In genomic region chr6:24809728-24810127, GRCh38 we compare ENCODE assay signal across 26 cellular contexts. TPM values are rescaled to one million over a fixed set of nuclear protein-coding genes. Genes with fewer than 3 reads are reported as not detected.
"Had no signal": no experiment of that assay in that cellular context is flagged by ENCODE, and none has a peak within 500 bp of the region (broad histone marks: within the 10 kb centered on the region; RNA-seq: fewer than 3 reads in every experiment).

No MANE protein-coding gene starts in this region.

- H3K4me1 Mint-ChIP-seq: endodermal cell had no signal

- DNase-seq: activated CD4-positive, alpha-beta T cell treated with anti-CD3 and anti-CD28 coated beads for 4 hours; activated CD4-positive, alpha-beta T cell treated with anti-CD3 and anti-CD28 coated beads, Interleukin-2, amount 50 U/mL, for 48 hours; activated CD4-positive, CD25-positive, alpha-beta regulatory T cell; amygdala; cerebellar nuclear complex; endodermal cell; esophagus squamous epithelium; gastrocnemius medialis; left colon; lower lobe of right lung; mesendoderm; mucosa of descending colon; retina; SJCRH30; stimulated activated CD4-positive, alpha-beta T cell treated with anti-CD3 and anti-CD28 coated beads, Interleukin-2, amount 100 ng/mL, for 48 hours; stimulated activated CD8-positive, alpha-beta memory T cell treated with anti-CD3 and anti-CD28 coated beads, Interleukin-4, amount 100 ng/mL, for 48 hours; stimulated activated naive CD4-positive, alpha-beta T cell; T-helper 1 cell; T1000; upper lobe of left lung had no signal

- H3K4me3 Mint-ChIP-seq: endodermal cell had no signal

- H3K27me3 Mint-ChIP-seq: progenitor cell of endocrine pancreas had no signal

- H3K27ac Mint-ChIP-seq: endodermal cell, progenitor cell of endocrine pancreas had no signal

- H3K9me3 Mint-ChIP-seq: activated naive CD4-positive, alpha-beta T cell treated with anti-CD3 and anti-CD28 coated beads, Interleukin-2, amount 50 U/mL, for 72 hours; endodermal cell had no signal

- ATAC-seq: activated naive CD4-positive, alpha-beta T cell treated with anti-CD3 and anti-CD28 coated beads, Interleukin-2, amount 50 U/mL, for 72 hours; gastrocnemius medialis; left colon; lower lobe of right lung; mucosa of descending colon had no signal

RNA-seq across cellular contexts. Expression of gene ARMH2, which starts 11.0 kb away (rescaled TPM):
- total RNA-seq: bronchial epithelial cell, endodermal cell, esophagus squamous epithelium, gastrocnemius medialis, left colon, mucosa of descending colon, osteocyte, progenitor cell of endocrine pancreas, SJCRH30, thoracic aorta had no signal
- polyA plus RNA-seq: keratinocyte had no signal
